16 cellular contexts compared by ENCODE assay signal in the genomic region with DNA sequence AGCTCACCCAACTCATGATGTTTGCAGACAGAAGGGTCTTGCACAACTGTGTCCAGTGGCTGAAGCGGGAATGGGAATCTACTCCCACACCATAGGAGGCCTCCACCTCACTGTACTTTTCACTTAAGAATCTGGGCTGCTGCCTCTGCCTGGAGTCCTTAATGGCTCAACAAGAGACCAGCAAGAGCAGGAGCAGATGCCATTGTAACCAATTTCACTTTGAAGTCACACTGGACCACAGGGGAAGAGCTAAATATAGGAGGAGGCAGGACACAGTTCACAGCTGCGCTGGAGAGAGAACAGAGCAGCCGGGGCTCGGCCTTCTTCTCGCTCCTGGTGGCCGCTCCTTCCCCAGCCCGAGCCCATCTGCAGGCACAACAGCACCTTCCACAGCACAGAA.
DNase-seq lines count a peak whose midpoint lies in the region; TF ChIP-seq lines count a peak whose summit lies in the region.
"Had no signal": no experiment of that assay in that cellular context is flagged by ENCODE, and none has a peak within 500 bp of the region (broad histone marks: within the 10 kb centered on the region; RNA-seq: fewer than 3 reads in every experiment).

No MANE protein-coding gene starts in this region.

- no peak overlapping the region for H3K27ac Mint-ChIP-seq in CD4-positive, alpha-beta memory T cell
- H3K27ac Mint-ChIP-seq: natural killer cell treated with Interleukin-12 subunit alpha and Interleukin-12 subunit beta and Interleukin-15 and Interleukin-18, amount 100 ng/mL, for 72 hours had no signal

- H3K27me3 ChIP-seq in esophagus squamous epithelium = no peaks in the 10 kb centered on the region
- H3K27me3 ChIP-seq in CD4-positive, alpha-beta memory T cell (ENCODE audit: insufficient read depth, low read length) = no peaks in the 10 kb centered on the region
- H3K27me3 ChIP-seq: colonic mucosa, tibial nerve had no signal

- TF ChIP-seq POLR2A in esophagus squamous epithelium (IDR thresholded peaks at IDR 0.05) = no peak

- no peaks in the 10 kb centered on the region for H3K9me3 Mint-ChIP-seq in CD4-positive, alpha-beta memory T cell
- H3K9me3 Mint-ChIP-seq: natural killer cell treated with Interleukin-12 subunit alpha and Interleukin-12 subunit beta and Interleukin-15 and Interleukin-18, amount 100 ng/mL, for 72 hours had no signal

- peaks cover 0 to 1% of the 10 kb centered on the region in 2 donors for H3K36me3 Mint-ChIP-seq in CD4-positive, alpha-beta memory T cell
- H3K36me3 Mint-ChIP-seq: natural killer cell treated with Interleukin-12 subunit alpha and Interleukin-12 subunit beta and Interleukin-15 and Interleukin-18, amount 100 ng/mL, for 72 hours had no signal

- DNase-seq in NCI-H510A (lab: John Stamatoyannopoulos, UW) = peak; percentile 8
- no peak for DNase-seq in NCI-H510A treated with DMSO at 0.1 percent for 48 hours (lab: John Stamatoyannopoulos, UW)
- DNase-seq in esophagus squamous epithelium (lab: John Stamatoyannopoulos, UW) = no peak
- DNase-seq in superior temporal gyrus (ENCODE audit: extremely low spot score) = peak; percentile 37
- DNase-seq in CD4-positive, alpha-beta memory T cell = no peak
- DNase-seq in GDM1 (lab: John Stamatoyannopoulos, UW) = no peak
- no peak for DNase-seq in NK-92 (lab: John Stamatoyannopoulos, UW; ENCODE audit: unreplicated experiment)
- DNase-seq: 8988T; activated CD8-positive, alpha-beta memory T cell treated with anti-CD3 and anti-CD28 coated beads for 24 hours; activated naive CD4-positive, alpha-beta T cell treated with Interleukin-2 at 50 U/mL for 16 hours; Calu3; colonic mucosa had no signal

- no peak overlapping the region for H3K4me3 Mint-ChIP-seq in CD4-positive, alpha-beta memory T cell
- H3K4me3 Mint-ChIP-seq: natural killer cell treated with Interleukin-12 subunit alpha and Interleukin-12 subunit beta and Interleukin-15 and Interleukin-18, amount 100 ng/mL, for 72 hours had no signal

- CTCF ChIA-PET in CD4-positive, alpha-beta memory T cell (lab: Charles Lee; ENCODE audit: partially characterized antibody) = interaction anchor here (1.1 kb wide), 1 partner anchor 28 kb away, joined by 4 read pairs; no protein-coding TSS in a partner anchor

- H3K27ac ChIP-seq in esophagus squamous epithelium (peak overlapping the region in 3 of 4 donors; percentile 9 to 62 (median 11)), mesodermal cell (ENCODE audit: low read depth, low read length, severe bottlenecking) (peak overlapping the region; percentile 58)
- no peak overlapping the region for H3K27ac ChIP-seq in CD4-positive, alpha-beta memory T cell (ENCODE audit: low read depth, low read length)
- H3K27ac ChIP-seq: colonic mucosa, KMS-11 had no signal

- H3K27me3 Mint-ChIP-seq in CD4-positive, alpha-beta memory T cell = peaks cover 0 to 2% of the 10 kb centered on the region in 2 donors

- H3K4me3 ChIP-seq in esophagus squamous epithelium (no peak overlapping the region), mesodermal cell (ENCODE audit: extremely low read depth, insufficient read depth, low read length, poor library complexity, severe bottlenecking) (no peak overlapping the region)
- H3K4me3 ChIP-seq in CD4-positive, alpha-beta memory T cell (ENCODE audit: low read length in 2 of 2) = no peak overlapping the region
- H3K4me3 ChIP-seq: colonic mucosa, tibial nerve had no signal

- intact Hi-C loops in esophagus squamous epithelium (cut with DNase I) = no loop called here
- intact Hi-C loops in CD4-positive, alpha-beta memory T cell (cut with micrococcal nuclease) = no loop called here

- H3K36me3 ChIP-seq in esophagus squamous epithelium (peaks cover under 1 to 15% (median 3%) of the 10 kb centered on the region in 3 donors), mesodermal cell (ENCODE audit: control insufficient read depth, insufficient read depth, low read length) (peaks cover 28% of the 10 kb centered on the region)
- H3K36me3 ChIP-seq in CD4-positive, alpha-beta memory T cell (ENCODE audit: insufficient read depth, low read length) = no peaks in the 10 kb centered on the region
- H3K36me3 ChIP-seq: colonic mucosa had no signal

- H3K4me1 ChIP-seq in esophagus squamous epithelium (peaks cover 4 to 34% (median 12%) of the 10 kb centered on the region in 3 donors), mesodermal cell (ENCODE audit: control insufficient read depth, insufficient read depth, low read length, poor library complexity, severe bottlenecking) (peaks cover 50% of the 10 kb centered on the region)
- H3K4me1 ChIP-seq in CD4-positive, alpha-beta memory T cell (ENCODE audit: insufficient read depth, low read length) = no peaks in the 10 kb centered on the region
- H3K4me1 ChIP-seq: colonic mucosa had no signal

- 68 to 87% methylated on average over 4 to 7 of the region's 7 CpGs for WGBS in esophagus squamous epithelium, 2 donors
- WGBS in mesodermal cell (ENCODE audit: insufficient coverage in 2 of 2), 2 experiments = 57 to 62% methylated on average over 6 to 7 of the region's 7 CpGs

- POLR2A ChIA-PET in CD4-positive, alpha-beta memory T cell (lab: Charles Lee; ENCODE audit: partially characterized antibody) = no interaction called here

- no peaks in the 10 kb centered on the region for H3K9me3 ChIP-seq in esophagus squamous epithelium
- H3K9me3 ChIP-seq in mesodermal cell (ENCODE audit: control insufficient read depth, low read length) = peaks cover 5% of the 10 kb centered on the region
- H3K9me3 ChIP-seq in CD4-positive, alpha-beta memory T cell (ENCODE audit: control insufficient read depth in 1 of 2, low read length in 2 of 2) = no peaks in the 10 kb centered on the region
- H3K9me3 ChIP-seq: colonic mucosa, tibial nerve had no signal

- TF ChIP-seq CTCF in esophagus squamous epithelium (IDR thresholded peaks at IDR 0.05) = no peak

- H3K4me1 Mint-ChIP-seq in CD4-positive, alpha-beta memory T cell = peaks cover 0 to 1% (median 0%) of the 10 kb centered on the region in 4 donors

Comparison
In these comparisons a context has a peak if more than half of its experiments do, and no peak if none do; other contexts are left out.
1. DNase-seq: peak in NCI-H510A (single experiment) and superior temporal gyrus (single experiment); none in NCI-H510A treated with DMSO at 0.1 percent for 48 hours (single experiment), esophagus squamous epithelium (single experiment), CD4-positive, alpha-beta memory T cell (0 of 5), GDM1 (single experiment) and NK-92 (single experiment).